In genomic region chr4:87551361-87551760, GRCh38 we compare ENCODE assay signal across 35 cellular contexts. TPM values are rescaled to one million over a fixed set of nuclear protein-coding genes. Genes with fewer than 3 reads are reported as not detected.
"Had no signal": no experiment of that assay in that cellular context is flagged by ENCODE, and none has a peak within 500 bp of the region (broad histone marks: within the 10 kb centered on the region; RNA-seq: fewer than 3 reads in every experiment).

No MANE protein-coding gene starts in this region.

- H3K4me1 ChIP-seq: foreskin keratinocyte, psoas muscle, suprapubic skin, thyroid gland, vagina had no signal

- H3K27ac Mint-ChIP-seq: naive thymus-derived CD4-positive, alpha-beta T cell; nephron; stimulated activated naive B cell treated with anti-CD40 and anti-IgM and Interleukin-4, amounts not matched to agents 10 μg/mL and 1 μg/mL and 100 μg/mL, for 72 hours; stimulated activated naive CD8-positive, alpha-beta T cell treated with anti-CD3 and anti-CD28 coated beads, Interleukin-15, Interleukin-2, amounts not matched to agents 100 ng/mL and 50 ng/mL, for 24 hours had no signal

- H3K36me3 ChIP-seq: heart right ventricle, sigmoid colon, suprapubic skin, thyroid gland, vagina had no signal

- H3K36me3 Mint-ChIP-seq: stimulated activated naive B cell treated with anti-CD40 and anti-IgM and Interleukin-4, amounts not matched to agents 10 μg/mL and 1 μg/mL and 100 μg/mL, for 72 hours had no signal

- H3K9me3 Mint-ChIP-seq: naive thymus-derived CD4-positive, alpha-beta T cell; nephron; stimulated activated naive B cell treated with anti-CD40 and anti-IgM and Interleukin-4, amounts not matched to agents 10 μg/mL and 1 μg/mL and 100 μg/mL, for 72 hours; stimulated activated naive CD8-positive, alpha-beta T cell treated with anti-CD3 and anti-CD28 coated beads, Interleukin-15, Interleukin-2, amounts not matched to agents 100 ng/mL and 50 ng/mL, for 24 hours had no signal

- H3K9me3 ChIP-seq: heart right ventricle, psoas muscle, sigmoid colon, suprapubic skin, thyroid gland, vagina had no signal

- ATAC-seq: esophagus mucosa; foreskin keratinocyte; heart right ventricle; left lobe of liver; naive thymus-derived CD4-positive, alpha-beta T cell; psoas muscle; right cardiac atrium; stimulated activated naive B cell treated with anti-CD40 and anti-IgM and Interleukin-4, amounts not matched to agents 10 μg/mL and 1 μg/mL and 100 μg/mL, for 72 hours had no signal

- DNase-seq: cerebellar nuclear complex; cortex of kidney; foreskin keratinocyte; glutamatergic neuron; heart right ventricle; hippocampal formation; kidney; mesenchymal stem cell; midbrain; naive thymus-derived CD4-positive, alpha-beta T cell; nucleus accumbens; psoas muscle; right cardiac atrium; sigmoid colon; stimulated activated CD4-positive, alpha-beta T cell treated with anti-CD3 and anti-CD28 coated beads, Interleukin-2, amount 100 ng/mL, for 24 hours; stimulated activated CD4-positive, alpha-beta T cell treated with anti-CD3 and anti-CD28 coated beads, Interleukin-4, amount 100 ng/mL, for 24 hours; stimulated activated naive B cell treated with anti-CD40 and anti-IgM and Interleukin-4, amounts not matched to agents 10 μg/mL and 1 μg/mL and 100 μg/mL, for 72 hours; thyroid gland; trophoblast cell had no signal

- H3K4me1 Mint-ChIP-seq: naive thymus-derived CD4-positive, alpha-beta T cell; nephron; stimulated activated naive B cell treated with anti-CD40 and anti-IgM and Interleukin-4, amounts not matched to agents 10 μg/mL and 1 μg/mL and 100 μg/mL, for 72 hours had no signal

- H3K4me3 Mint-ChIP-seq: naive thymus-derived CD4-positive, alpha-beta T cell; nephron; stimulated activated naive B cell treated with anti-CD40 and anti-IgM and Interleukin-4, amounts not matched to agents 10 μg/mL and 1 μg/mL and 100 μg/mL, for 72 hours; stimulated activated naive CD8-positive, alpha-beta T cell treated with anti-CD3 and anti-CD28 coated beads, Interleukin-15, Interleukin-2, amounts not matched to agents 100 ng/mL and 50 ng/mL, for 24 hours had no signal

- H3K27me3 ChIP-seq: heart right ventricle, sigmoid colon, suprapubic skin, thyroid gland, vagina had no signal

- H3K4me3 ChIP-seq: heart right ventricle, psoas muscle, sigmoid colon, suprapubic skin, thyroid gland, vagina had no signal

- H3K27me3 Mint-ChIP-seq: stimulated activated naive B cell treated with anti-CD40 and anti-IgM and Interleukin-4, amounts not matched to agents 10 μg/mL and 1 μg/mL and 100 μg/mL, for 72 hours; stimulated activated naive CD8-positive, alpha-beta T cell treated with anti-CD3 and anti-CD28 coated beads, Interleukin-15, Interleukin-2, amounts not matched to agents 100 ng/mL and 50 ng/mL, for 24 hours had no signal

- H3K27ac ChIP-seq: epithelial cell of prostate, foreskin keratinocyte, heart right ventricle, psoas muscle, sigmoid colon, suprapubic skin, thyroid gland, vagina had no signal

RNA-seq across cellular contexts. Expression of gene SPARCL1, which starts 22.2 kb away (rescaled TPM):
- total RNA-seq: foreskin keratinocyte; naive thymus-derived CD4-positive, alpha-beta T cell had no signal
- polyA plus RNA-seq: foreskin keratinocyte; naive thymus-derived CD4-positive, alpha-beta T cell had no signal

RNA-seq across cellular contexts. Expression of gene DSPP, which starts 57.0 kb away (rescaled TPM):
- total RNA-seq: dermis microvascular lymphatic vessel endothelial cell; esophagus mucosa; fibroblast of lung; foreskin keratinocyte; heart right ventricle; kidney; left lobe of liver; lower leg skin; lung microvascular endothelial cell; mucosa of gallbladder; naive thymus-derived CD4-positive, alpha-beta T cell; osteocyte; renal cortical epithelial cell; right cardiac atrium; sigmoid colon; skeletal muscle tissue; suprapubic skin; ureter; vagina had no signal
- polyA plus RNA-seq: fibroblast of lung; foreskin keratinocyte; heart right ventricle; naive thymus-derived CD4-positive, alpha-beta T cell; right cardiac atrium; sigmoid colon had no signal
